In genomic region chr18:48929951-48930713, GRCh38 we compare ENCODE assay signal across 8 cellular contexts. TPM values are rescaled to one million over a fixed set of nuclear protein-coding genes. Genes with fewer than 3 reads are reported as not detected.
DNase-seq lines count a peak whose midpoint lies in the region; ATAC-seq, FAIRE-seq and TF ChIP-seq lines count a peak whose summit lies in the region.

No MANE protein-coding gene starts in this region.

- no peaks in the 10 kb centered on the region for H3K9me3 ChIP-seq in T-helper 17 cell (ENCODE audit: control insufficient read depth, low read length, poor library complexity, severe bottlenecking)
- no peaks in the 10 kb centered on the region for H3K9me3 ChIP-seq in heart left ventricle
- H3K9me3 ChIP-seq in sigmoid colon, result no peaks in the 10 kb centered on the region

- peak; percentile 88 for FAIRE-seq in G401.6 (lab: Jason Lieb, UNC)

- no peaks in the 10 kb centered on the region for H3K36me3 Mint-ChIP-seq in T-helper 17 cell (ENCODE audit: low read depth)

- H3K27ac ChIP-seq in heart left ventricle, result peak overlapping the region; percentile 12 to 85 (median 51)
- peak overlapping the region; percentile 87 to 96 (median 90) for H3K27ac ChIP-seq in sigmoid colon

- peak overlapping the region; percentile 98 for H3K27ac Mint-ChIP-seq in T-helper 17 cell

- no peaks in the 10 kb centered on the region for H3K27me3 ChIP-seq in heart left ventricle
- H3K27me3 ChIP-seq in sigmoid colon, result no peaks in the 10 kb centered on the region

- H3K4me1 ChIP-seq in heart left ventricle (peaks cover 29 to 99% (median 98%) of the 10 kb centered on the region in 12 donors), sigmoid colon (peaks cover 0 to 98% (median 97%) of the 10 kb centered on the region in 4 donors)

- no peaks in the 10 kb centered on the region for H3K27me3 Mint-ChIP-seq in T-helper 17 cell

- TF ChIP-seq CTCF in heart left ventricle (IDR thresholded peaks at IDR 0.05) (no peak), sigmoid colon (IDR thresholded peaks at IDR 0.05) (no peak)

- peaks cover 82% of the 10 kb centered on the region for H3K4me1 Mint-ChIP-seq in T-helper 17 cell

- no peak for TF ChIP-seq POLR2A in heart left ventricle (IDR thresholded peaks at IDR 0.05)
- peak in 1 of 2 donors; percentile 22 for TF ChIP-seq POLR2A in sigmoid colon (IDR thresholded peaks at IDR 0.05)

- TF ChIP-seq EP300 in sigmoid colon (IDR thresholded peaks at IDR 0.05), result no peak

- intact Hi-C loops in heart left ventricle (cut with DNase I), result loop anchor here in 2 of 10 donors (10.0 kb wide), 2 partner anchors 85 to 255 kb away; no protein-coding TSS in a partner anchor
- intact Hi-C loops in sigmoid colon (cut with DNase I), result loop anchor here (2.0 kb wide), 1 partner anchor 15 kb away; no protein-coding TSS in a partner anchor

- peak overlapping the region; percentile 86 for H3K4me3 Mint-ChIP-seq in T-helper 17 cell

- 50 to 56% (median 55%) methylated on average over 20 of the region's 20 CpGs for WGBS in heart left ventricle, 4 donors
- WGBS in sigmoid colon, 2 donors, result 13 to 55% methylated on average over 20 of the region's 20 CpGs

- H3K4me3 ChIP-seq in heart left ventricle (peak overlapping the region in 3 of 12 donors; percentile 3 to 28 (median 14)), sigmoid colon (peak overlapping the region in 3 of 4 donors; percentile 18 to 22 (median 19))

- H3K36me3 ChIP-seq in heart left ventricle (no peaks in the 10 kb centered on the region), sigmoid colon (no peaks in the 10 kb centered on the region)

- no peak for DNase-seq in T-helper 17 cell
- DNase-seq in heart left ventricle, result peak in 1 of 5 donors; percentile 41
- peak; percentile 84 for DNase-seq in sigmoid colon
- DNase-seq in NAMALWA (ENCODE audit: low spot score), result no peak
- DNase-seq in GM19240 (ENCODE audit: insufficient read length, low spot score), result no peak

- no peak for ATAC-seq in T-helper 17 cell
- ATAC-seq in heart left ventricle, result peak; percentile 13 to 37 (median 26)
- ATAC-seq in GM19351 (IDR thresholded peaks at IDR 0.05; ENCODE audit: unreplicated experiment), result no peak
- ATAC-seq in HG02571 (IDR thresholded peaks at IDR 0.05; ENCODE audit: unreplicated experiment), result no peak

RNA-seq across cellular contexts. Expression of gene SMAD7, which starts 20.6 kb away (rescaled TPM):
- total RNA-seq in T-helper 17 cell, result 100 to 1,000 TPM; 161 to 181 TPM
- 10 to 100 TPM; 16.3 to 32.0 (median 19.9) TPM for total RNA-seq in heart left ventricle
- polyA plus RNA-seq in heart left ventricle, result 10 to 100 TPM in 1 of 2 donors, 1 to 10 TPM in 1; 9.1 to 21.2 TPM
- 10 to 100 TPM; 13.2 to 29.1 (median 21.5) TPM for total RNA-seq in sigmoid colon
- 10 to 100 TPM; 16.8 to 19.0 (median 18.3) TPM for polyA plus RNA-seq in sigmoid colon

Comparison
In these comparisons a context has a peak if more than half of its experiments do, and no peak if none do; other contexts are left out.
1. ATAC-seq: peak in heart left ventricle (4 of 4); none in T-helper 17 cell (single experiment), GM19351 (single experiment) and HG02571 (single experiment).
2. RNA of gene SMAD7, which starts 20.6 kb away (total RNA-seq): 161 to 181 TPM in T-helper 17 cell; 13.2 to 29.1 TPM in sigmoid colon and 16.3 to 32.0 TPM in heart left ventricle; every median in the first group is over 4 times any median in the second.